ENCODE assay signal across 8 cellular contexts in the genomic region with DNA sequence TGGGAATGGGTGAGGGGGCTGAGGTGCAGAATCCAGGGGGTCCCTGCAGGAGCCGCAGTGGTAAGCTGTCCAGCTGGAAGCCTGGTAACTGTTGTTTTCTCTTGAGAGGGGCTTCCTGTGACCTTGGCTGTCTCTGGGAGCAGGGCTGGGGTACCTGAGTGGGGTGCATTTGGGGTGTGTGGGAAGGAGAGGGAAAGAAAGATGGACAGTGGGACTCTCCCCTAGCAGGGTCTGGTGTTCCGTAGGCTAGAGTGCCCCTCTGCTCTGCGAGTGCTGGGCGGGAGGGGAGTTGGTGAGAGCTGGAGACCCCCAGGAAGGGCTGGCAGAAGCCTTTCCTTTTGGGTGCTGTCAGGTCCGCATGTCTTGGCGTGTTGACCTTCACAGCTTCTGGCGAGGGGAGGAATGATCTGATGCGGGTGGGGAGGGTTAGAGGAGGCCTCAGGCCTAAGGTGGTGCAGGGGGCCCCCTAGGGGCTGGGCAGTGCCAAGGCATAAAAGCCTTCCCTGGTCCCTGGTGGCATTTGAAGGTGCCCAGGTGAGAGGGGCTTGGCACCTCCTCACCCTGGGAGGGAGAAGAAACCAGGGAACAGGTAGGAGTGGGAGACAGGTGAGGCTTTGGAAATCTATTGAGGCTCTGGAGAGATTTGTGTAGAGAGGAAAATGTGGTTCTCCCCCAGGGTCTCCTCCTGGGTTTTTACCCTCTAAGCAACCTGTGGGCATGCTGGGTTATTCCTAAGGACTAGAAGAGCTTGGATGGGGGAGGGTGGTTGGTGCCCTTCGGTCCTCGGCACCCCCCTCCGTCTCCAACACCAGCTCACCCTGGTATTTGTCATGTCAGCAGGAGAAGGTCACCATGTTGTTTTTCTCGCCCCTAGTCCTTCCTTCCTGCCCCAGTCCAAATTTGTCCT. TPM values are rescaled to one million over a fixed set of nuclear protein-coding genes. Genes with fewer than 3 reads are reported as not detected.
DNase-seq lines count a peak whose midpoint lies in the region; ATAC-seq and TF ChIP-seq lines count a peak whose summit lies in the region.

No MANE protein-coding gene starts in this region.

- peaks cover 7% of the 10 kb centered on the region; the same call in 1 of the 2 replicates for H3F3A ChIP-seq in SU-DHL-6 (ENCODE audit: insufficient read depth)

- peak overlapping the region; percentile 77 for H3K4me2 ChIP-seq in SU-DHL-6 (ENCODE audit: low read depth, low read length, poor library complexity, severe bottlenecking)

- peak; percentile 100 for TF ChIP-seq CTCF in SU-DHL-6 (IDR thresholded peaks at IDR 0.05; ENCODE audit: insufficient read depth, low read length, poor library complexity, severe bottlenecking)
- peak; percentile 81 for TF ChIP-seq CTCF in astrocyte of the spinal cord (IDR thresholded peaks at IDR 0.05; ENCODE audit: low read depth, low read length)

- in situ Hi-C loops in astrocyte of the spinal cord (cut with HindIII; ENCODE audit: low sequenced_read_pairs), result no loop called here

- no peaks in the 10 kb centered on the region for H4K20me1 ChIP-seq in SU-DHL-6 (ENCODE audit: low read depth, low read length)

- no peak overlapping the region for H2AFZ ChIP-seq in SU-DHL-6 (ENCODE audit: low read depth, low read length, severe bottlenecking)

- peaks cover 66% of the 10 kb centered on the region for H3K79me2 ChIP-seq in SU-DHL-6 (ENCODE audit: insufficient read depth, low read length)

- H3K36me3 ChIP-seq in SU-DHL-6 (ENCODE audit: low read length), result 0 out of 2 replicates have a peak, but pooled peaks cover 3% of the 10 kb centered on the region

- no peak for ATAC-seq in HG02970 (IDR thresholded peaks at IDR 0.05; ENCODE audit: low FRiP score, unreplicated experiment)

- no peaks in the 10 kb centered on the region for H3K9me3 ChIP-seq in SU-DHL-6 (ENCODE audit: insufficient read depth, low read length)

- DNase-seq in NCI-H1436 (lab: John Stamatoyannopoulos, UW) (peak; percentile 25), NCI-H1436 treated with DMSO at 0.1 percent for 48 hours (lab: John Stamatoyannopoulos, UW) (no peak), astrocyte of the spinal cord (ENCODE audit: low read depth, low spot score) (peak; percentile 17), iPS-NIHi11 (ENCODE audit: low spot score) (peak; percentile 70)
- peak; percentile 37 for DNase-seq in Jurkat, Clone E6-1 (ENCODE audit: low read depth, low spot score)
- peak in 3 of 4 experiments; percentile 22 to 53 (median 28) for DNase-seq in stimulated activated CD4-positive, alpha-beta T cell treated with anti-CD3 and anti-CD28 coated beads, Interleukin-1b, Interleukin-23, amount 100 ng/mL, for 24 hours (ENCODE audit: low read depth in 4 of 4, low spot score in 1 of 4)

- peak overlapping the region; percentile 90 for H3K9ac ChIP-seq in SU-DHL-6 (ENCODE audit: low read length)

- no peak overlapping the region for H3K4me3 ChIP-seq in Jurkat, Clone E6-1 (ENCODE audit: low read length)
- H3K4me3 ChIP-seq in SU-DHL-6 (ENCODE audit: insufficient read depth, low read length, poor library complexity, severe bottlenecking) (peak overlapping the region; percentile 79), astrocyte of the spinal cord (ENCODE audit: low read depth, low read length) (peak overlapping the region; percentile 73)

- no peaks in the 10 kb centered on the region for H3K27me3 ChIP-seq in SU-DHL-6 (ENCODE audit: low read length)

- peak overlapping the region; percentile 85 for H3K27ac ChIP-seq in SU-DHL-6 (ENCODE audit: low read depth, low read length)

- H3K9me2 ChIP-seq in SU-DHL-6 (replicated peaks; ENCODE audit: insufficient read depth, low read length), result no peaks in the 10 kb centered on the region

RNA-seq across cellular contexts. Expression of a gene that starts 3.3 kb away (rescaled TPM):
- polyA plus RNA-seq in Jurkat, Clone E6-1 (2012; ENCODE audit: insufficient read depth, insufficient read length), result 8.8 TPM
